8 cellular contexts compared by ENCODE assay signal in the genomic region with DNA sequence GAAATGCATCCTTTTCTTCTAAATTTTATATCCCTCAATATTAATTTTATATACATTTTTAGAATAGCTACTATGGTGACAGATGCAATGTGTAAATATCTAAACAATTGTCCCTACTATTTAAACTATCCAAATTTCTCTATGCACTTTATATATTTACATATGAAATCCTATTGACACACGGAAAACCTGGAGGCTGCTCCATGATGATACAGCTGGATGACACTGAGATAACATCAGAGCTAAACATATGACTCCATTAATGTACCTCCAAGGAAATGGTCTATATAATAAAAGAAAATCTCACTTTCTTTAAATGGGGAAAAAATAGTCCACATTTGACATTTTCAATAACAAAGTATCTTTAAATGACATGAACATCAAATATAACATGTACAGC.
"Had no signal": no experiment of that assay in that cellular context is flagged by ENCODE, and none has a peak within 500 bp of the region (broad histone marks: within the 10 kb centered on the region; RNA-seq: fewer than 3 reads in every experiment).

No MANE protein-coding gene starts in this region.

- H3K36me3 ChIP-seq: HAP-1 had no signal

- H3K4me1 ChIP-seq: HAP-1 had no signal

- H3K9me3 ChIP-seq: HAP-1 had no signal

- DNase-seq: GM23248, GOT3, H7, H9, HCEC 1CT, HFFc6 had no signal

- H3K27ac ChIP-seq: GM23248 had no signal

- H3K4me3 ChIP-seq: GM23248, GM23338, HAP-1 had no signal
